8 cellular contexts compared by ENCODE assay signal in the genomic region with DNA sequence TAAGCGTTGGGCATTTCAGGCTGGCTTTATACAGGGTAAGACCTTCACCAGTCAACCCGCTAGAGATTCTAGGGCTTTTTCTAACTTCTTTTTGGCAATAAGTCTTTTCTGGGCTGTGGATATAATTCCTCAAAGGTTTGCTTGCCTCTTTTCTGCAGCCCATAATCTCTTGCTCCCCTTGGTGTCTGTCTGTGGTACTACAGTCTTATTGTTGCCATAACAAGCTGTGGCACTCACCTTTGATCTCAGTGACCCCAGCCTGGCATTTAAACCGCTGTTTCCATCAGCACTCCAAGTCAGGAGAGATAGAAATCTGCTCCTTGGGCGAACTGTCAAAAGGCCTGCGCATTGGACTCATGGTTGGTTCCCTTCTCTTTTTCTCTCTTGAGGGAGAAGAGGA. TPM values are rescaled to one million over a fixed set of nuclear protein-coding genes. Genes with fewer than 3 reads are reported as not detected.
DNase-seq lines count a peak whose midpoint lies in the region; ATAC-seq and TF ChIP-seq lines count a peak whose summit lies in the region.

No MANE protein-coding gene starts in this region.

- no peaks in the 10 kb centered on the region; the same call in 1 of the 2 replicates for H3K9me3 ChIP-seq in BE2C

- H3K4me3 ChIP-seq in BE2C (ENCODE audit: low read depth, low read length) (no peak overlapping the region), fibroblast of the aortic adventitia (ENCODE audit: low read depth, low read length) (no peak overlapping the region)

- H3K36me3 ChIP-seq in BE2C: no peaks in the 10 kb centered on the region

- no peaks in the 10 kb centered on the region for H3K4me1 ChIP-seq in BE2C

- no peaks in the 10 kb centered on the region for H3K27me3 ChIP-seq in BE2C

- ATAC-seq in GM18909 (IDR thresholded peaks at IDR 0.05; ENCODE audit: poor library complexity, unreplicated experiment) (peak; percentile 68), HG02884 (IDR thresholded peaks at IDR 0.05; ENCODE audit: unreplicated experiment) (no peak)

- TF ChIP-seq CTCF in BE2C (IDR thresholded peaks at IDR 0.05; ENCODE audit: low read depth, low read length) (peak; percentile 65), fibroblast of the aortic adventitia (IDR thresholded peaks at IDR 0.05; ENCODE audit: insufficient read depth, low read length) (peak; percentile 81)

- DNase-seq in BE2C (peak; percentile 27), OCI-M1 (lab: John Stamatoyannopoulos, UW) (peak; percentile 23), fibroblast of the aortic adventitia (ENCODE audit: low read depth) (peak; percentile 51), inferior parietal cortex (ENCODE audit: extremely low spot score) (no peak), COLO668 (lab: John Stamatoyannopoulos, UW; ENCODE audit: unreplicated experiment) (no peak), NCI-H2171 (lab: John Stamatoyannopoulos, UW) (no peak)

RNA-seq across cellular contexts. Expression of a gene that starts 14.5 kb away (rescaled TPM):
- polyA plus RNA-seq in BE2C (2012; ENCODE audit: insufficient read depth, insufficient read length, low read depth): 25.9 TPM
- 14.0 and 48.5 TPM in 2 replicates for total RNA-seq in fibroblast of the aortic adventitia (ENCODE audit: low replicate concordance)

RNA-seq across cellular contexts. Expression of a gene that starts 57.6 kb away (rescaled TPM):
- not detected for polyA plus RNA-seq in BE2C (2012; ENCODE audit: insufficient read depth, insufficient read length, low read depth)
- not detected in 2 replicates for total RNA-seq in fibroblast of the aortic adventitia (ENCODE audit: low replicate concordance)

Comparison
In these comparisons a context has a peak if more than half of its experiments do, and no peak if none do; other contexts are left out.
1. DNase-seq: peak in BE2C (single experiment), OCI-M1 (single experiment) and fibroblast of the aortic adventitia (single experiment); none in inferior parietal cortex (single experiment), COLO668 (single experiment) and NCI-H2171 (single experiment).